1 cellular context compared by ENCODE assay signal in the genomic region with DNA sequence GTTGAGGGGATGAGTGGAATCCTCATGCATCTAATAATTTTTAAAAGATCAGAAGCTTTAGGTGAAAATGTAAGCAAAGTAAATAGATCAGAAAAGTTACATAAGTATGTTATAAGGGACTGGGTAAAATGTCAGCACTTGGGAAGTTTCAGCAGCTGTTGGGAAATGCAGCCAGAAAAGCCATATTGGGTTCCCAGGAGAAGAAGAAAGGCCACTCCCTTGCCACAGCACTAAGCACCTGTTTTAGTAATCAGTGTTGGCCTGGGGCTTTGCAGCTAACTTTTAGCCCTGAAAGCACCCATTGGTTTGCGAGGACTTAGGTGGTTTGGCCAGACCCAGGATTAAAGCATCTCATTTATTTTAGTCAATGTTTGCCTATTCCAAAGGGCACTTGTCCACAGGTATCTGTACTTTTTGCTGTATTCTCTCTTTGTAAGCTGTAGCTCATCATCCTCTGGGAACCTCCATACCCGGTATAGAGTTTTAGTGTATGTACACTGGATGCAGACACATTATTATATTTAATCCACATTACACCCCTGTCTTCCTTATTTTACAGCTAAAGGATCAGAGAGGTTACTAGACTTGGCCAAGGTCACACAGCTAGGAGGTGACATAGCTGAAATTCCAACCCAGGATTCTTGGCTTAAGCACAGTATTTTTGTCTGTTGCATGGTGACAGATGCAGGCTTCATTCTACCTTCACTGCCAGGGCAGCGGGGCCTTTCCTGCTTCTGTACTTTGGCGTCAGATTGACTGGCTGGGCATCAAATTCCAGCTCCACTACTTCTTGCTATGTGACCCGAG.
TF ChIP-seq lines count a peak whose summit lies in the region.

No MANE protein-coding gene starts in this region.

TF ChIP-seq in H1, 55 proteins besides CTCF, POLR2A, EP300 and RAD21 (continued from another document):
- TF ChIP-seq CTBP2 (IDR thresholded peaks at IDR 0.05; ENCODE audit: borderline replicate concordance, insufficient read depth, insufficient read length, low read length) (no peak), CEBPB (IDR thresholded peaks at IDR 0.05; ENCODE audit: low read depth, low read length) (no peak), FOSL1 (IDR thresholded peaks at IDR 0.05; ENCODE audit: insufficient read depth, low read depth, low read length) (no peak), GABPA (IDR thresholded peaks at IDR 0.05; ENCODE audit: borderline replicate concordance, insufficient read depth, low read length) (no peak), TCF12 (IDR thresholded peaks at IDR 0.05; ENCODE audit: low read depth, low read length) (no peak), EZH2 (IDR thresholded peaks at IDR 0.05; ENCODE audit: low read depth, low read length, severe bottlenecking) (no peak), KDM1A (IDR thresholded peaks at IDR 0.05; ENCODE audit: borderline replicate concordance, low read length) (peak; percentile 96), TEAD4 (IDR thresholded peaks at IDR 0.05; ENCODE audit: low read depth, low read length) (peak; percentile 75; the same call in 1 of the 2 replicates), CBX8 (IDR thresholded peaks at IDR 0.05; ENCODE audit: borderline replicate concordance, low read depth, low read length) (no peak), RBBP5 (IDR thresholded peaks at IDR 0.05; ENCODE audit: borderline replicate concordance, low read depth, low read length) (no peak), SIX5 (IDR thresholded peaks at IDR 0.05; ENCODE audit: low read depth, low read length) (no peak), POU5F1 (IDR thresholded peaks at IDR 0.05; ENCODE audit: low read depth, low read length) (no peak), HDAC2 (IDR thresholded peaks at IDR 0.05; ENCODE audit: borderline replicate concordance in 1 of 2, low read depth in 2 of 2, low read length in 2 of 2) (peak in 1 of 2 experiments; percentile 61; a peak in 1 of 4 replicates), SRF (IDR thresholded peaks at IDR 0.05; ENCODE audit: low read depth, low read length) (no peak), SIN3A (conservative IDR thresholded peaks at IDR 0.05 in 1 of 2, IDR thresholded peaks at IDR 0.05 in 1 of 2; ENCODE audit: low read depth in 1 of 2, low read length in 2 of 2) (no peak), SIRT6 (IDR thresholded peaks at IDR 0.05; ENCODE audit: low read length) (no peak)
- TF ChIP-seq, protein P1, sequence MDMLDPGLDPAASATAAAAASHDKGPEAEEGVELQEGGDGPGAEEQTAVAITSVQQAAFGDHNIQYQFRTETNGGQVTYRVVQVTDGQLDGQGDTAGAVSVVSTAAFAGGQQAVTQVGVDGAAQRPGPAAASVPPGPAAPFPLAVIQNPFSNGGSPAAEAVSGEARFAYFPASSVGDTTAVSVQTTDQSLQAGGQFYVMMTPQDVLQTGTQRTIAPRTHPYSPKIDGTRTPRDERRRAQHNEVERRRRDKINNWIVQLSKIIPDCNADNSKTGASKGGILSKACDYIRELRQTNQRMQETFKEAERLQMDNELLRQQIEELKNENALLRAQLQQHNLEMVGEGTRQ (IDR thresholded peaks at IDR 0.05; ENCODE audit: low read length): no peak
- TF ChIP-seq, protein P2, sequence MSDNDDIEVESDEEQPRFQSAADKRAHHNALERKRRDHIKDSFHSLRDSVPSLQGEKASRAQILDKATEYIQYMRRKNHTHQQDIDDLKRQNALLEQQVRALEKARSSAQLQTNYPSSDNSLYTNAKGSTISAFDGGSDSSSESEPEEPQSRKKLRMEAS (IDR thresholded peaks at IDR 0.05): no peak
- TF ChIP-seq, protein P3, sequence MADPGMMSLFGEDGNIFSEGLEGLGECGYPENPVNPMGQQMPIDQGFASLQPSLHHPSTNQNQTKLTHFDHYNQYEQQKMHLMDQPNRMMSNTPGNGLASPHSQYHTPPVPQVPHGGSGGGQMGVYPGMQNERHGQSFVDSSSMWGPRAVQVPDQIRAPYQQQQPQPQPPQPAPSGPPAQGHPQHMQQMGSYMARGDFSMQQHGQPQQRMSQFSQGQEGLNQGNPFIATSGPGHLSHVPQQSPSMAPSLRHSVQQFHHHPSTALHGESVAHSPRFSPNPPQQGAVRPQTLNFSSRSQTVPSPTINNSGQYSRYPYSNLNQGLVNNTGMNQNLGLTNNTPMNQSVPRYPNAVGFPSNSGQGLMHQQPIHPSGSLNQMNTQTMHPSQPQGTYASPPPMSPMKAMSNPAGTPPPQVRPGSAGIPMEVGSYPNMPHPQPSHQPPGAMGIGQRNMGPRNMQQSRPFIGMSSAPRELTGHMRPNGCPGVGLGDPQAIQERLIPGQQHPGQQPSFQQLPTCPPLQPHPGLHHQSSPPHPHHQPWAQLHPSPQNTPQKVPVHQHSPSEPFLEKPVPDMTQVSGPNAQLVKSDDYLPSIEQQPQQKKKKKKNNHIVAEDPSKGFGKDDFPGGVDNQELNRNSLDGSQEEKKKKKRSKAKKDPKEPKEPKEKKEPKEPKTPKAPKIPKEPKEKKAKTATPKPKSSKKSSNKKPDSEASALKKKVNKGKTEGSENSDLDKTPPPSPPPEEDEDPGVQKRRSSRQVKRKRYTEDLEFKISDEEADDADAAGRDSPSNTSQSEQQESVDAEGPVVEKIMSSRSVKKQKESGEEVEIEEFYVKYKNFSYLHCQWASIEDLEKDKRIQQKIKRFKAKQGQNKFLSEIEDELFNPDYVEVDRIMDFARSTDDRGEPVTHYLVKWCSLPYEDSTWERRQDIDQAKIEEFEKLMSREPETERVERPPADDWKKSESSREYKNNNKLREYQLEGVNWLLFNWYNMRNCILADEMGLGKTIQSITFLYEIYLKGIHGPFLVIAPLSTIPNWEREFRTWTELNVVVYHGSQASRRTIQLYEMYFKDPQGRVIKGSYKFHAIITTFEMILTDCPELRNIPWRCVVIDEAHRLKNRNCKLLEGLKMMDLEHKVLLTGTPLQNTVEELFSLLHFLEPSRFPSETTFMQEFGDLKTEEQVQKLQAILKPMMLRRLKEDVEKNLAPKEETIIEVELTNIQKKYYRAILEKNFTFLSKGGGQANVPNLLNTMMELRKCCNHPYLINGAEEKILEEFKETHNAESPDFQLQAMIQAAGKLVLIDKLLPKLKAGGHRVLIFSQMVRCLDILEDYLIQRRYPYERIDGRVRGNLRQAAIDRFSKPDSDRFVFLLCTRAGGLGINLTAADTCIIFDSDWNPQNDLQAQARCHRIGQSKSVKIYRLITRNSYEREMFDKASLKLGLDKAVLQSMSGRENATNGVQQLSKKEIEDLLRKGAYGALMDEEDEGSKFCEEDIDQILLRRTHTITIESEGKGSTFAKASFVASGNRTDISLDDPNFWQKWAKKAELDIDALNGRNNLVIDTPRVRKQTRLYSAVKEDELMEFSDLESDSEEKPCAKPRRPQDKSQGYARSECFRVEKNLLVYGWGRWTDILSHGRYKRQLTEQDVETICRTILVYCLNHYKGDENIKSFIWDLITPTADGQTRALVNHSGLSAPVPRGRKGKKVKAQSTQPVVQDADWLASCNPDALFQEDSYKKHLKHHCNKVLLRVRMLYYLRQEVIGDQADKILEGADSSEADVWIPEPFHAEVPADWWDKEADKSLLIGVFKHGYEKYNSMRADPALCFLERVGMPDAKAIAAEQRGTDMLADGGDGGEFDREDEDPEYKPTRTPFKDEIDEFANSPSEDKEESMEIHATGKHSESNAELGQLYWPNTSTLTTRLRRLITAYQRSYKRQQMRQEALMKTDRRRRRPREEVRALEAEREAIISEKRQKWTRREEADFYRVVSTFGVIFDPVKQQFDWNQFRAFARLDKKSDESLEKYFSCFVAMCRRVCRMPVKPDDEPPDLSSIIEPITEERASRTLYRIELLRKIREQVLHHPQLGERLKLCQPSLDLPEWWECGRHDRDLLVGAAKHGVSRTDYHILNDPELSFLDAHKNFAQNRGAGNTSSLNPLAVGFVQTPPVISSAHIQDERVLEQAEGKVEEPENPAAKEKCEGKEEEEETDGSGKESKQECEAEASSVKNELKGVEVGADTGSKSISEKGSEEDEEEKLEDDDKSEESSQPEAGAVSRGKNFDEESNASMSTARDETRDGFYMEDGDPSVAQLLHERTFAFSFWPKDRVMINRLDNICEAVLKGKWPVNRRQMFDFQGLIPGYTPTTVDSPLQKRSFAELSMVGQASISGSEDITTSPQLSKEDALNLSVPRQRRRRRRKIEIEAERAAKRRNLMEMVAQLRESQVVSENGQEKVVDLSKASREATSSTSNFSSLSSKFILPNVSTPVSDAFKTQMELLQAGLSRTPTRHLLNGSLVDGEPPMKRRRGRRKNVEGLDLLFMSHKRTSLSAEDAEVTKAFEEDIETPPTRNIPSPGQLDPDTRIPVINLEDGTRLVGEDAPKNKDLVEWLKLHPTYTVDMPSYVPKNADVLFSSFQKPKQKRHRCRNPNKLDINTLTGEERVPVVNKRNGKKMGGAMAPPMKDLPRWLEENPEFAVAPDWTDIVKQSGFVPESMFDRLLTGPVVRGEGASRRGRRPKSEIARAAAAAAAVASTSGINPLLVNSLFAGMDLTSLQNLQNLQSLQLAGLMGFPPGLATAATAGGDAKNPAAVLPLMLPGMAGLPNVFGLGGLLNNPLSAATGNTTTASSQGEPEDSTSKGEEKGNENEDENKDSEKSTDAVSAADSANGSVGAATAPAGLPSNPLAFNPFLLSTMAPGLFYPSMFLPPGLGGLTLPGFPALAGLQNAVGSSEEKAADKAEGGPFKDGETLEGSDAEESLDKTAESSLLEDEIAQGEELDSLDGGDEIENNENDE (IDR thresholded peaks at IDR 0.05; ENCODE audit: insufficient replicate concordance, low read length): no peak
